Comparison of ENCODE assay signal across 9 cellular contexts in genomic region chr7:142855756-142856564, GRCh38. TPM values are rescaled to one million over a fixed set of nuclear protein-coding genes. Genes with fewer than 3 reads are reported as not detected.
A peak's percentile ranks its signal among the peaks of the same experiment; 100 is the strongest.
DNase-seq lines count a peak whose midpoint lies in the region; ATAC-seq, FAIRE-seq and TF ChIP-seq lines count a peak whose summit lies in the region.
"Had no signal": no experiment of that assay in that cellular context is flagged by ENCODE, and none has a peak within 500 bp of the region (broad histone marks: within the 10 kb centered on the region; RNA-seq: fewer than 3 reads in every experiment).

No MANE protein-coding gene starts in this region.

- no peak overlapping the region for H2AK5ac ChIP-seq in H1 (ENCODE audit: low read depth, low read length)

- H3K4me3 ChIP-seq in AG10803 (ENCODE audit: low read length) (peak overlapping the region; percentile 51), H1 (ENCODE audit: extremely low read depth in 1 of 4, insufficient read depth in 2 of 4, low read depth in 3 of 4, low read length in 4 of 4) (peak overlapping the region; percentile 46 to 97 (median 68); a peak in 7 of 8 replicates), small intestine (ENCODE audit: low read depth in 1 of 2, low read length in 2 of 2) (no peak overlapping the region)
- H3K4me3 ChIP-seq in naive thymus-derived CD4-positive, alpha-beta T cell (ENCODE audit: low read length) = peak overlapping the region; percentile 85

- no peak overlapping the region for H2BK120ac ChIP-seq in H1 (replicated peaks; ENCODE audit: low read depth, low read length)

- ATAC-seq in naive thymus-derived CD4-positive, alpha-beta T cell = no peak

- no peak overlapping the region; the same call in 1 of the 2 replicates for H4K8ac ChIP-seq in H1 (ENCODE audit: extremely low read depth, insufficient read depth, low read length)

- H3K23me2 ChIP-seq in H1 (ENCODE audit: low read depth, low read length) = peaks cover 10% of the 10 kb centered on the region; the same call in 1 of the 2 replicates

- intact Hi-C loops in naive thymus-derived CD4-positive, alpha-beta T cell (cut with micrococcal nuclease) = loop anchor here (2.0 kb wide), 2 partner anchors 17 to 41 kb away; no protein-coding TSS in a partner anchor

- H3K27ac ChIP-seq in H1 (ENCODE audit: low read depth, low read length) (no peak overlapping the region), small intestine (ENCODE audit: low read depth in 1 of 2, low read length in 1 of 2) (no peak overlapping the region)
- peak overlapping the region; percentile 69 for H3K27ac ChIP-seq in naive thymus-derived CD4-positive, alpha-beta T cell (ENCODE audit: low read depth, low read length)

- FAIRE-seq in H1 (lab: Jason Lieb, UNC) = no peak
- no peak for FAIRE-seq in small intestine (lab: Jason Lieb, UNC)

- no peak overlapping the region for H3K4ac ChIP-seq in H1 (replicated peaks; ENCODE audit: insufficient read length, low read depth, low read length)

- TF ChIP-seq POLR2A in H1 (IDR thresholded peaks at IDR 0.05; ENCODE audit: control extremely low read depth in 1 of 2, low read depth in 2 of 2, low read length in 2 of 2) = no peak

- no peaks in the 10 kb centered on the region for H3K36me3 ChIP-seq in H1 (ENCODE audit: control insufficient read depth in 2 of 4, insufficient read depth in 4 of 4, low read length in 3 of 4)
- H3K36me3 ChIP-seq in naive thymus-derived CD4-positive, alpha-beta T cell (ENCODE audit: control insufficient read depth in 2 of 3, insufficient read depth in 3 of 3, low read length in 3 of 3) = peaks cover 0 to 5% (median 0%) of the 10 kb centered on the region in 3 experiments
- H3K36me3 ChIP-seq in small intestine (ENCODE audit: control insufficient read depth in 2 of 2, insufficient read depth in 2 of 2, low read length in 2 of 2) = no peaks in the 10 kb centered on the region

- H3K23ac ChIP-seq in H1 (ENCODE audit: insufficient read length) = no peak overlapping the region

- no peaks in the 10 kb centered on the region for H3K79me1 ChIP-seq in H1 (ENCODE audit: low read depth, low read length)

- no peaks in the 10 kb centered on the region for H3K36me3 Mint-ChIP-seq in naive thymus-derived CD4-positive, alpha-beta T cell

- TF ChIP-seq RAD21 in H1 (IDR thresholded peaks at IDR 0.05 in 1 of 2, conservative IDR thresholded peaks at IDR 0.05 in 1 of 2; ENCODE audit: low read depth in 2 of 2, low read length in 2 of 2) = no peak

- H3K4me1 Mint-ChIP-seq in naive thymus-derived CD4-positive, alpha-beta T cell = peaks cover 16 to 60% (median 46%) of the 10 kb centered on the region in 7 donors

- POLR2A ChIA-PET in H1 (lab: Charles Lee; ENCODE audit: partially characterized antibody) = interaction anchor here (1.1 to 1.7 kb wide), 4 partner anchors 11 to 58 kb away, joined by 3 to 4 read pairs (median 4); no protein-coding TSS in a partner anchor
- POLR2A ChIA-PET in naive thymus-derived CD4-positive, alpha-beta T cell (lab: Charles Lee) = interaction anchor here (0.6 to 10.8 kb wide), 6 partner anchors 9 to 510 kb away, joined by 3 to 133 read pairs (median 4); no protein-coding TSS in a partner anchor

- H4K20me1 ChIP-seq in H1 (replicated peaks in 1 of 2; ENCODE audit: control insufficient read depth in 1 of 2, insufficient read depth in 2 of 2, low read length in 2 of 2) = peaks cover 0 to 3% of the 10 kb centered on the region in 2 experiments

- no peak overlapping the region for H2BK5ac ChIP-seq in H1 (ENCODE audit: low read depth, low read length)

- H4K5ac ChIP-seq in H1 (ENCODE audit: insufficient read length, low read depth, low read length) = no peak overlapping the region

- 70% methylated on average over 12 of the region's 12 CpGs; no CpG with 5 or more reads in 1 of the 2 experiments for WGBS in H1 (ENCODE audit: extremely low coverage in 1 of 2, insufficient coverage in 1 of 2, insufficient read length in 1 of 2, insufficient replicate concordance in 2 of 2, low coverage in 1 of 2, low lambda C conversion rate in 2 of 2, missing lambda C conversion rate in 1 of 2), 2 experiments
- 36 to 53% (median 43%) methylated on average over 12 of the region's 12 CpGs for WGBS in small intestine, 3 donors

- no peak overlapping the region for H3K56ac ChIP-seq in H1 (replicated peaks; ENCODE audit: insufficient read length, low read depth, low read length)

- H3K9me3 ChIP-seq in H1 (ENCODE audit: insufficient read depth in 2 of 2, low read depth in 1 of 2, low read length in 1 of 2) = no peaks in the 10 kb centered on the region
- H3K9me3 ChIP-seq in naive thymus-derived CD4-positive, alpha-beta T cell (ENCODE audit: control insufficient read depth in 2 of 3, low read length in 3 of 3) = no peaks in the 10 kb centered on the region
- no peaks in the 10 kb centered on the region for H3K9me3 ChIP-seq in small intestine (ENCODE audit: control insufficient read depth, low read depth)

- no peaks in the 10 kb centered on the region for H3K9me3 Mint-ChIP-seq in naive thymus-derived CD4-positive, alpha-beta T cell

- H3K79me2 ChIP-seq in H1 (ENCODE audit: control insufficient read depth in 1 of 2, insufficient read depth in 2 of 2, low read length in 2 of 2) = no peaks in the 10 kb centered on the region

- H3K9ac ChIP-seq in H1 (replicated peaks in 1 of 4; ENCODE audit: extremely low read depth in 1 of 4, low read depth in 3 of 4, low read length in 3 of 4) = no peak overlapping the region

- DNase-seq in AG10803 (ENCODE audit: low read depth) (peak; percentile 37), NCI-H1105 (lab: John Stamatoyannopoulos, UW) (peak; percentile 51), H1 (ENCODE audit: low read depth in 1 of 2, low spot score in 2 of 2) (no peak), UCSD-AML1 (lab: John Stamatoyannopoulos, UW; ENCODE audit: unreplicated experiment) (no peak), putamen (ENCODE audit: low spot score) (no peak), mucosa of gallbladder (ENCODE audit: low spot score) (no peak), small intestine (no peak)
- peak in 2 of 9 donors; percentile 5 for DNase-seq in naive thymus-derived CD4-positive, alpha-beta T cell

- no peak overlapping the region; the same call in 1 of the 2 replicates for H3K18ac ChIP-seq in H1 (ENCODE audit: extremely low read depth, low read length)

- CTCF ChIA-PET in H1 (lab: Charles Lee; ENCODE audit: partially characterized antibody) = interaction anchor here (0.6 to 3.1 kb wide), 15 partner anchors 13 to 476 kb away, joined by 3 to 107 read pairs (median 4); partner anchors contain the start of gene TRPV5
- CTCF ChIA-PET in naive thymus-derived CD4-positive, alpha-beta T cell (lab: Charles Lee) = interaction anchor here (1.0 to 3.2 kb wide), 7 partner anchors 10 to 359 kb away, joined by 3 to 24 read pairs (median 7); no protein-coding TSS in a partner anchor

- H3K4me2 ChIP-seq in H1 (ENCODE audit: insufficient read depth in 1 of 2, low read depth in 2 of 2, low read length in 2 of 2) = peak overlapping the region; percentile 86 to 88

- peaks cover 0 to 29% (median 0%) of the 10 kb centered on the region in 5 donors for H3K27me3 Mint-ChIP-seq in naive thymus-derived CD4-positive, alpha-beta T cell

- peak overlapping the region; percentile 42 to 85 (median 78) for H3K27ac Mint-ChIP-seq in naive thymus-derived CD4-positive, alpha-beta T cell

- H2BK12ac ChIP-seq in H1 (ENCODE audit: low read depth, low read length) = peak overlapping the region; percentile 3; the same call in 1 of the 2 replicates

- no peak overlapping the region for H4K91ac ChIP-seq in H1 (replicated peaks; ENCODE audit: insufficient read length, low read length)

- no peak overlapping the region for H3K14ac ChIP-seq in H1 (ENCODE audit: insufficient read length)

- H3K4me1 ChIP-seq in H1 (replicated peaks in 1 of 4; ENCODE audit: control insufficient read depth in 3 of 4, insufficient read depth in 4 of 4, low read length in 3 of 4) (peaks cover 0 to 12% (median 4%) of the 10 kb centered on the region in 4 experiments; a peak in 4 of 7 replicates), small intestine (ENCODE audit: control insufficient read depth in 2 of 2, insufficient read depth in 1 of 2, low read depth in 1 of 2, low read length in 1 of 2) (no peaks in the 10 kb centered on the region)
- peaks cover 4 to 12% of the 10 kb centered on the region in 2 donors for H3K4me1 ChIP-seq in naive thymus-derived CD4-positive, alpha-beta T cell (ENCODE audit: control insufficient read depth in 2 of 2, insufficient read depth in 2 of 2, low read length in 2 of 2)

- TF ChIP-seq EP300 in H1 (IDR thresholded peaks at IDR 0.05; ENCODE audit: borderline replicate concordance in 1 of 2, low read depth in 2 of 2, low read length in 2 of 2) = no peak

- H2BK20ac ChIP-seq in H1 (ENCODE audit: low read length) = peak overlapping the region; percentile 27; the same call in 1 of the 2 replicates

- peak overlapping the region; percentile 76; the same call in 1 of the 2 replicates for H2BK15ac ChIP-seq in H1 (ENCODE audit: low read length)

- TF ChIP-seq CTCF in AG10803 (conservative IDR thresholded peaks at IDR 0.05; ENCODE audit: low read length) (no peak), H1 (IDR thresholded peaks at IDR 0.05; ENCODE audit: control extremely low read depth in 1 of 3, insufficient read depth in 1 of 3, low read depth in 1 of 3, low read length in 3 of 3) (no peak)

- peak overlapping the region; percentile 49; the same call in 1 of the 2 replicates for H2AFZ ChIP-seq in H1 (ENCODE audit: low read length)

- H3K27me3 ChIP-seq in H1 (replicated peaks in 1 of 4; ENCODE audit: control insufficient read depth in 3 of 4, extremely low read depth in 1 of 4, insufficient read depth in 3 of 4, low read length in 3 of 4) (peaks cover 0 to 12% (median 6%) of the 10 kb centered on the region in 4 experiments; a peak in 4 of 7 replicates), small intestine (ENCODE audit: control insufficient read depth in 2 of 2, insufficient read depth in 2 of 2, low read length in 2 of 2) (no peaks in the 10 kb centered on the region)
- no peaks in the 10 kb centered on the region for H3K27me3 ChIP-seq in naive thymus-derived CD4-positive, alpha-beta T cell (ENCODE audit: control insufficient read depth in 2 of 2, insufficient read depth in 2 of 2, low read length in 2 of 2)

- peak overlapping the region; percentile 58 to 92 (median 80) for H3K4me3 Mint-ChIP-seq in naive thymus-derived CD4-positive, alpha-beta T cell

RNA-seq across cellular contexts. Expression of gene EPHB6, which starts 1.1 kb away (rescaled TPM):
- 19.7 TPM in 2 replicates for total RNA-seq in H1 (2021; fragmentation: NEBNext Ultra II Directional; extraction: Animal tissue kit (Norgen Biotek cat#: 25700))
- polyA plus RNA-seq in H1 (2011; rRNA removed) (19.7 and 27.3 TPM in 2 replicates), small intestine (10 to 100 TPM in 2 of 3 donors, 1 to 10 TPM in 1; 6.5 to 26.2 (median 17.0) TPM)
- polyA plus RNA-seq in H1 (2011; cell fraction: cytosol; rRNA removed) = 19.9 TPM
- 78.8 TPM for polyA plus RNA-seq in H1 (2011; cell fraction: nucleus; rRNA removed)
- polyA plus RNA-seq in H1 (2012, experiment 1 of 2) = 9.1 to 24.6 TPM (median 19.3 TPM) in 4 replicates
- 11.1 TPM for polyA plus RNA-seq in H1 (2012, experiment 2 of 2)
- 12.7 TPM for polyA plus RNA-seq in H1 (2013, experiment 1 of 2)
- polyA plus RNA-seq in H1 (2013, experiment 2 of 2) = 13.6 TPM
- polyA minus RNA-seq in H1 (2011; rRNA and poly(A)+ RNA removed) = 10.9 and 16.7 TPM in 2 replicates
- polyA minus RNA-seq in H1 (2011; cell fraction: cytosol; rRNA and poly(A)+ RNA removed) = 16.1 TPM
- 17.5 TPM for polyA minus RNA-seq in H1 (2011; cell fraction: nucleus; rRNA and poly(A)+ RNA removed)
- 100 to 1,000 TPM in 2 of 5 experiments, 10 to 100 TPM in 2, 1 to 10 TPM in 1; 9.8 to 110 (median 78.8) TPM for total RNA-seq in naive thymus-derived CD4-positive, alpha-beta T cell
- 10 to 100 TPM; 36.9 to 55.6 TPM for polyA plus RNA-seq in naive thymus-derived CD4-positive, alpha-beta T cell
- total RNA-seq in mucosa of gallbladder = 16.7 TPM

RNA-seq across cellular contexts. Expression of gene TRPV6, which starts 29.6 kb away (rescaled TPM):
- 0.48 and 0.52 TPM in 2 replicates for total RNA-seq in H1 (2021; fragmentation: NEBNext Ultra II Directional; extraction: Animal tissue kit (Norgen Biotek cat#: 25700))
- polyA plus RNA-seq in H1 (2011; rRNA removed) (1.1 and 2.1 TPM in 2 replicates), small intestine (10 to 100 TPM in 2 of 3 donors, 1 to 10 TPM in 1; 8.8 to 27.3 (median 23.0) TPM)
- 1.2 TPM for polyA plus RNA-seq in H1 (2011; cell fraction: cytosol; rRNA removed)
- polyA plus RNA-seq in H1 (2011; cell fraction: nucleus; rRNA removed) = 5.5 TPM
- polyA plus RNA-seq in H1 (2012, experiment 1 of 2) = 0.60 to 1.1 TPM (median 0.98 TPM) in 4 replicates
- 0.34 TPM for polyA plus RNA-seq in H1 (2012, experiment 2 of 2)
- 0.67 TPM for polyA plus RNA-seq in H1 (2013, experiment 1 of 2)
- 0.31 TPM for polyA plus RNA-seq in H1 (2013, experiment 2 of 2)
- 1.7 and 1.9 TPM in 2 replicates for polyA minus RNA-seq in H1 (2011; rRNA and poly(A)+ RNA removed)
- not detected for polyA minus RNA-seq in H1 (2011; cell fraction: cytosol; rRNA and poly(A)+ RNA removed)
- polyA minus RNA-seq in H1 (2011; cell fraction: nucleus; rRNA and poly(A)+ RNA removed) = 3.5 TPM
- total RNA-seq in naive thymus-derived CD4-positive, alpha-beta T cell = under 1 TPM in 1 of 5 experiments, not detected in 4; 0.05 TPM
- polyA plus RNA-seq in naive thymus-derived CD4-positive, alpha-beta T cell = not detected
- 47.3 TPM for total RNA-seq in mucosa of gallbladder
- total RNA-seq: LHCN-M2 had no signal

Comparison
In these comparisons a context has a peak if more than half of its experiments do, and no peak if none do; other contexts are left out.
1. DNase-seq: peak in AG10803 (single experiment) and NCI-H1105 (single experiment); none in H1 (0 of 2), UCSD-AML1 (single experiment), putamen (single experiment), mucosa of gallbladder (single experiment) and small intestine (single experiment).
2. H3K4me3 ChIP-seq: peak in AG10803 (single experiment), H1 (4 of 4) and naive thymus-derived CD4-positive, alpha-beta T cell (single experiment); none in small intestine (0 of 2).
3. RNA of gene TRPV6, which starts 29.6 kb away (total RNA-seq): 47.3 TPM in mucosa of gallbladder (single experiment); 0.48 to 0.52 TPM in H1 and 0.05 TPM in naive thymus-derived CD4-positive, alpha-beta T cell; every median in the first group is over 10 times any median in the second.